Comparison of ENCODE assay signal across 20 cellular contexts in the genomic region with DNA sequence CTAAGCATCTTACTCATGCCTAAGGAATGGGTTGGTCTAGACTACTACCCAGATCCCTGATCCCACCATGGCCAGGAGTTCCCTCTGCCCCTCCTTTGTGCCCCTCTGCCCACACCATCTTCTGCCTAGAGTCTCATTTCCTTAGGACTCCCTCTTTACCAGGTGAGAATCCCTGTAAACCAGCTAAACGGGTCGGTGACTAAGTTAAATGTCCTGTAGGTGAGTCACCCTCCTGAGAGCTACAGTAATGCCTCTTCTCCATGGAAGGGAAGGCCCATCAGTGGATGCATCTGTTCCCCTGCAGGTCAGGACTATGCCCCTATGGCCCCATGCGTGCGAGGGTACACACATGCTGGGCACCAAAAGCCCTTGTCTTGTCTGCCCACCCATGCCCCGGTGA. TPM values are rescaled to one million over a fixed set of nuclear protein-coding genes. Genes with fewer than 3 reads are reported as not detected.
DNase-seq lines count a peak whose midpoint lies in the region; ATAC-seq and TF ChIP-seq lines count a peak whose summit lies in the region.
"Had no signal": no experiment of that assay in that cellular context is flagged by ENCODE, and none has a peak within 500 bp of the region (broad histone marks: within the 10 kb centered on the region; RNA-seq: fewer than 3 reads in every experiment).

No MANE protein-coding gene starts in this region.

- no peak overlapping the region for H4K91ac ChIP-seq in IMR-90 (ENCODE audit: insufficient read depth, low read depth, low read length)

- in situ Hi-C loops in IMR-90 (cut with MboI; ENCODE audit: low sequenced_read_pairs): no loop called here
- in situ Hi-C loops in mammary epithelial cell (cut with MboI; ENCODE audit: low sequenced_read_pairs in 2 of 2): no loop called here

- no peak overlapping the region for H3K14ac ChIP-seq in IMR-90 (replicated peaks; ENCODE audit: low read depth, low read length)

- H3K18ac ChIP-seq in IMR-90 (ENCODE audit: low read depth, low read length): no peak overlapping the region

- POLR2A ChIA-PET in IMR-90 (lab: Charles Lee; ENCODE audit: unreplicated experiment): no interaction called here

- H4K20me1 ChIP-seq in IMR-90 (ENCODE audit: insufficient read depth, low read length) (no peaks in the 10 kb centered on the region), mammary epithelial cell (ENCODE audit: insufficient read depth, low read length) (no peaks in the 10 kb centered on the region)

- TF ChIP-seq POLR2A in IMR-90 (IDR thresholded peaks at IDR 0.05; ENCODE audit: low read depth, low read length): no peak

- no peak overlapping the region for H2AK5ac ChIP-seq in IMR-90 (ENCODE audit: low read depth, low read length)

- dilution Hi-C loops in IMR-90 (cut with HindIII; ENCODE audit: low sequenced_read_pairs, unreplicated experiment) (no loop called here), mammary epithelial cell (cut with HindIII; ENCODE audit: low sequenced_read_pairs) (no loop called here)

- no peak overlapping the region for H3K27ac Mint-ChIP-seq in activated T-helper 2 cell treated with anti-CD3 and anti-CD28 coated beads, Interferon-gamma antibody, Interleukin-2, Interleukin-4, amounts not matched to agents 10 μg/mL and 5 μg/mL and 100 μg/mL, durations not matched to agents 14 hours and 24 hours and 36 hours
- H3K27ac Mint-ChIP-seq: activated CD4-positive, alpha-beta memory T cell treated with anti-CD3 and anti-CD28 coated beads, Interleukin-2, amount 10 ng/mL, durations not matched to agents 7 days and 5 days; CD4-positive, alpha-beta T cell; nephron had no signal

- H3K56ac ChIP-seq in IMR-90 (ENCODE audit: extremely low read depth, insufficient read depth, low read length): no peak overlapping the region

- H3K9me1 ChIP-seq in IMR-90 (ENCODE audit: insufficient read depth, low read length): 0 out of 2 replicates have a peak, but pooled peaks cover 5% of the 10 kb centered on the region

- no peaks in the 10 kb centered on the region for H3K36me3 ChIP-seq in IMR-90 (ENCODE audit: control insufficient read depth, insufficient read depth, low read length)
- H3K36me3 ChIP-seq in mammary epithelial cell (ENCODE audit: insufficient read depth, low read length): no peaks in the 10 kb centered on the region
- H3K36me3 ChIP-seq: cardiac muscle cell, vagina had no signal

- no peak overlapping the region for H3K4me3 Mint-ChIP-seq in activated T-helper 2 cell treated with anti-CD3 and anti-CD28 coated beads, Interferon-gamma antibody, Interleukin-2, Interleukin-4, amounts not matched to agents 10 μg/mL and 5 μg/mL and 100 μg/mL, durations not matched to agents 14 hours and 24 hours and 36 hours (ENCODE audit: low read depth)
- H3K4me3 Mint-ChIP-seq: activated CD4-positive, alpha-beta memory T cell treated with anti-CD3 and anti-CD28 coated beads, Interleukin-2, amount 10 ng/mL, durations not matched to agents 7 days and 5 days; CD4-positive, alpha-beta T cell; nephron had no signal

- no peak overlapping the region for H2BK15ac ChIP-seq in IMR-90 (ENCODE audit: low read depth, low read length)

- H3K79me1 ChIP-seq in IMR-90 (ENCODE audit: low read depth in 1 of 2, low read length in 2 of 2): no peaks in the 10 kb centered on the region

- H3K4me1 ChIP-seq in IMR-90 (ENCODE audit: control insufficient read depth, insufficient read depth, low read length) (no peaks in the 10 kb centered on the region), mammary epithelial cell (ENCODE audit: insufficient read depth, low read length) (peaks cover 14% of the 10 kb centered on the region)
- H3K4me1 ChIP-seq: vagina had no signal

- no peak overlapping the region for H4K8ac ChIP-seq in IMR-90 (ENCODE audit: low read depth in 2 of 2, low read length in 2 of 2)

- peaks cover 3% of the 10 kb centered on the region for H3K27me3 Mint-ChIP-seq in activated T-helper 2 cell treated with anti-CD3 and anti-CD28 coated beads, Interferon-gamma antibody, Interleukin-2, Interleukin-4, amounts not matched to agents 10 μg/mL and 5 μg/mL and 100 μg/mL, durations not matched to agents 14 hours and 24 hours and 36 hours (ENCODE audit: low read depth)
- H3K27me3 Mint-ChIP-seq: activated CD4-positive, alpha-beta memory T cell treated with anti-CD3 and anti-CD28 coated beads, Interleukin-2, amount 10 ng/mL, durations not matched to agents 7 days and 5 days had no signal

- no peak for ATAC-seq in IMR-90 (ENCODE audit: low read depth)
- ATAC-seq in GM18511 (IDR thresholded peaks at IDR 0.05; ENCODE audit: unreplicated experiment): no peak
- no peak for ATAC-seq in GM18498 (IDR thresholded peaks at IDR 0.05; ENCODE audit: unreplicated experiment)
- ATAC-seq: activated CD4-positive, CD25-positive, alpha-beta regulatory T cell treated with anti-CD3 and anti-CD28 coated beads, Interleukin-2, amount 50 U/mL, for 24 hours had no signal

- BruUV-seq in IMR-90 (replicated peaks; lab: Mats Ljungman, UMichigan) (no TSS peak), mammary epithelial cell (replicated peaks; lab: Mats Ljungman, UMichigan) (no TSS peak)

- H3K36me3 Mint-ChIP-seq in activated T-helper 2 cell treated with anti-CD3 and anti-CD28 coated beads, Interferon-gamma antibody, Interleukin-2, Interleukin-4, amounts not matched to agents 10 μg/mL and 5 μg/mL and 100 μg/mL, durations not matched to agents 14 hours and 24 hours and 36 hours (ENCODE audit: low read depth): no peaks in the 10 kb centered on the region

- H2AK9ac ChIP-seq in IMR-90 (replicated peaks; ENCODE audit: low read depth, low read length, poor library complexity): no peak overlapping the region

- H3K9me3 Mint-ChIP-seq in activated T-helper 2 cell treated with anti-CD3 and anti-CD28 coated beads, Interferon-gamma antibody, Interleukin-2, Interleukin-4, amounts not matched to agents 10 μg/mL and 5 μg/mL and 100 μg/mL, durations not matched to agents 14 hours and 24 hours and 36 hours: peaks cover 5% of the 10 kb centered on the region
- H3K9me3 Mint-ChIP-seq: CD4-positive, alpha-beta T cell had no signal

- H3K9me3 ChIP-seq in IMR-90 (ENCODE audit: control insufficient read depth, insufficient read depth, low read length): no peaks in the 10 kb centered on the region
- H3K9me3 ChIP-seq in mammary epithelial cell (replicated peaks; ENCODE audit: insufficient read depth, low read length): no peaks in the 10 kb centered on the region
- H3K9me3 ChIP-seq: vagina had no signal

- no peak overlapping the region for H3K27ac ChIP-seq in IMR-90 (ENCODE audit: insufficient read depth, low read length)
- no peak overlapping the region for H3K27ac ChIP-seq in mammary epithelial cell (ENCODE audit: insufficient read depth, low read depth, low read length)
- H3K27ac ChIP-seq: cardiac muscle cell, vagina had no signal

- TF ChIP-seq CTCF in IMR-90 (conservative IDR thresholded peaks at IDR 0.05; ENCODE audit: low read depth, low read length) (no peak), mammary epithelial cell (conservative IDR thresholded peaks at IDR 0.05 in 1 of 2, IDR thresholded peaks at IDR 0.05 in 1 of 2; ENCODE audit: extremely low read depth in 1 of 2, insufficient read depth in 1 of 2, low read depth in 1 of 2, low read length in 2 of 2) (no peak)

- 100% methylated on average over 1 of the region's 5 CpGs; no CpG with 5 or more reads in 1 of the 2 experiments for WGBS in IMR-90 (ENCODE audit: extremely low coverage in 2 of 2, insufficient read length in 1 of 2), 2 experiments
- 0% methylated on average over 2 of the region's 5 CpGs for WGBS in mammary epithelial cell (ENCODE audit: low coverage, missing lambda C conversion rate)

- H2BK120ac ChIP-seq in IMR-90 (ENCODE audit: low read depth, low read length): no peak overlapping the region

- peak; percentile 83 for DNase-seq in DMS53 treated with DMSO at 0.1 percent for 48 hours (lab: John Stamatoyannopoulos, UW; ENCODE audit: unreplicated experiment)
- DNase-seq in IMR-90: peak; percentile 25
- DNase-seq in mammary epithelial cell: peak; percentile 90
- peak; percentile 89 for DNase-seq in kidney tubule cell (ENCODE audit: low spot score)
- DNase-seq in activated T-helper 2 cell treated with anti-CD3 and anti-CD28 coated beads, Interferon-gamma antibody, Interleukin-2, Interleukin-4, amounts not matched to agents 10 μg/mL and 5 μg/mL and 100 μg/mL, durations not matched to agents 14 hours and 24 hours and 36 hours (ENCODE audit: low spot score): no peak
- no peak for DNase-seq in NCI-H187 (lab: John Stamatoyannopoulos, UW)
- DNase-seq: activated CD4-positive, alpha-beta memory T cell treated with anti-CD3 and anti-CD28 coated beads, Interleukin-2, amount 10 ng/mL, durations not matched to agents 7 days and 5 days; activated naive CD4-positive, alpha-beta T cell; CD4-positive, alpha-beta T cell; cortex of kidney; head of caudate nucleus; NCI-H146; NCI-H69; Right ventricle myocardium superior had no signal

- H3K4me2 ChIP-seq in IMR-90 (ENCODE audit: low read depth, low read length) (no peak overlapping the region), mammary epithelial cell (ENCODE audit: insufficient read depth, low read depth, low read length) (peak overlapping the region; percentile 26)

- CTCF ChIA-PET in IMR-90 (lab: Yijun Ruan, JAX): no interaction called here
- CTCF ChIA-PET in mammary epithelial cell (lab: Charles Lee; ENCODE audit: low non-redundant PET): no interaction called here

- TF ChIP-seq RAD21 in IMR-90 (IDR thresholded peaks at IDR 0.05; ENCODE audit: low read length): no peak

- no peak overlapping the region for H2BK20ac ChIP-seq in IMR-90 (ENCODE audit: low read depth, low read length)

- H3K4me1 Mint-ChIP-seq in activated T-helper 2 cell treated with anti-CD3 and anti-CD28 coated beads, Interferon-gamma antibody, Interleukin-2, Interleukin-4, amounts not matched to agents 10 μg/mL and 5 μg/mL and 100 μg/mL, durations not matched to agents 14 hours and 24 hours and 36 hours (ENCODE audit: low read depth): no peaks in the 10 kb centered on the region
- H3K4me1 Mint-ChIP-seq: activated CD4-positive, alpha-beta memory T cell treated with anti-CD3 and anti-CD28 coated beads, Interleukin-2, amount 10 ng/mL, durations not matched to agents 7 days and 5 days had no signal

- H2AFZ ChIP-seq in IMR-90 (replicated peaks; ENCODE audit: low read length, poor library complexity) (no peak overlapping the region), mammary epithelial cell (ENCODE audit: low read depth, low read length) (no peak overlapping the region)

- no peaks in the 10 kb centered on the region for H3K79me2 ChIP-seq in mammary epithelial cell (ENCODE audit: insufficient read depth, low read length)

- no peak overlapping the region; the same call in 1 of the 2 replicates for H3K23ac ChIP-seq in IMR-90 (ENCODE audit: low read depth, low read length)

- H3K4ac ChIP-seq in IMR-90 (ENCODE audit: low read depth, low read length): no peak overlapping the region

- H3K9ac ChIP-seq in IMR-90 (ENCODE audit: low read depth, low read length): no peak overlapping the region
- H3K9ac ChIP-seq in mammary epithelial cell (ENCODE audit: insufficient read depth, low read length): no peak overlapping the region

- H3K27me3 ChIP-seq in IMR-90 (ENCODE audit: control insufficient read depth, insufficient read depth, low read length): no peaks in the 10 kb centered on the region; the same call in 1 of the 2 replicates
- H3K27me3 ChIP-seq in mammary epithelial cell (ENCODE audit: insufficient read depth, low read length): no peaks in the 10 kb centered on the region
- H3K27me3 ChIP-seq: cardiac muscle cell, vagina had no signal

- no peak overlapping the region for H4K5ac ChIP-seq in IMR-90 (ENCODE audit: low read depth, low read length)

- no peak overlapping the region for H2BK5ac ChIP-seq in IMR-90 (ENCODE audit: low read depth, low read length, poor library complexity, severe bottlenecking)

- no peak overlapping the region for H3K4me3 ChIP-seq in IMR-90 (ENCODE audit: insufficient read depth, low read depth, low read length)
- H3K4me3 ChIP-seq in mammary epithelial cell (replicated peaks in 1 of 3; ENCODE audit: insufficient read depth in 1 of 3, low read depth in 2 of 3, low read length in 3 of 3): no peak overlapping the region
- H3K4me3 ChIP-seq: cardiac muscle cell, vagina had no signal

- intact Hi-C loops in IMR-90 (cut with micrococcal nuclease): no loop called here
- intact Hi-C loops in mammary epithelial cell (cut with micrococcal nuclease): loop anchor here (2.0 kb wide), 1 partner anchor 27 kb away; a partner anchor contains a TSS
- intact Hi-C loops in activated T-helper 2 cell treated with anti-CD3 and anti-CD28 coated beads, Interferon-gamma antibody, Interleukin-2, Interleukin-4, amounts not matched to agents 10 μg/mL and 5 μg/mL and 100 μg/mL, durations not matched to agents 14 hours and 24 hours and 36 hours (cut with micrococcal nuclease): no loop called here

RNA-seq across cellular contexts. Expression of a gene that starts 25.4 kb away (rescaled TPM):
- total RNA-seq in IMR-90 (2012; rRNA removed) (16.1 and 16.9 TPM in 2 replicates), mammary epithelial cell (10 to 100 TPM; 15.2 to 29.4 TPM)
- polyA plus RNA-seq in IMR-90 (2012; rRNA removed) (24.6 and 26.4 TPM in 2 replicates), mammary epithelial cell (31.3 TPM)
- polyA plus RNA-seq in IMR-90 (2012; cell fraction: cytosol; rRNA removed): 8.9 and 21.0 TPM in 2 replicates
- 22.4 and 44.0 TPM in 2 replicates for polyA plus RNA-seq in IMR-90 (2012; cell fraction: nucleus; rRNA removed; ENCODE audit: low replicate concordance)
- 27.9 TPM for polyA minus RNA-seq in mammary epithelial cell
- 26.0 and 28.6 TPM in 2 replicates for total RNA-seq in activated T-helper 2 cell treated with anti-CD3 and anti-CD28 coated beads, Interferon-gamma antibody, Interleukin-2, Interleukin-4, amounts not matched to agents 10 μg/mL and 5 μg/mL and 100 μg/mL, durations not matched to agents 14 hours and 24 hours and 36 hours

RNA-seq across cellular contexts. Expression of a gene that starts 27.1 kb away (rescaled TPM):
- total RNA-seq in IMR-90 (2012; rRNA removed) (9.2 and 10.0 TPM in 2 replicates), mammary epithelial cell (1 to 10 TPM; 4.7 to 8.1 TPM)
- polyA plus RNA-seq in IMR-90 (2012; rRNA removed) (6.4 and 7.1 TPM in 2 replicates), mammary epithelial cell (2.0 TPM)
- 2.8 and 4.6 TPM in 2 replicates for polyA plus RNA-seq in IMR-90 (2012; cell fraction: cytosol; rRNA removed)
- polyA plus RNA-seq in IMR-90 (2012; cell fraction: nucleus; rRNA removed; ENCODE audit: low replicate concordance): 4.5 and 4.9 TPM in 2 replicates
- polyA minus RNA-seq in mammary epithelial cell: 7.0 TPM
- total RNA-seq in activated T-helper 2 cell treated with anti-CD3 and anti-CD28 coated beads, Interferon-gamma antibody, Interleukin-2, Interleukin-4, amounts not matched to agents 10 μg/mL and 5 μg/mL and 100 μg/mL, durations not matched to agents 14 hours and 24 hours and 36 hours: 11.5 and 12.0 TPM in 2 replicates

Comparison
In these comparisons a context has a peak if more than half of its experiments do, and no peak if none do; other contexts are left out.
1. DNase-seq: peak in DMS53 treated with DMSO at 0.1 percent for 48 hours (single experiment), IMR-90 (single experiment), mammary epithelial cell (single experiment) and kidney tubule cell (single experiment); none in activated T-helper 2 cell treated with anti-CD3 and anti-CD28 coated beads, Interferon-gamma antibody, Interleukin-2, Interleukin-4, amounts not matched to agents 10 μg/mL and 5 μg/mL and 100 μg/mL, durations not matched to agents 14 hours and 24 hours and 36 hours (single experiment) and NCI-H187 (0 of 2).